ENCODE assay signal across 1 cellular context in genomic region chr7:155807805-155808550, GRCh38.
A peak's percentile ranks its signal among the peaks of the same experiment; 100 is the strongest.
TF ChIP-seq lines count a peak whose summit lies in the region.

No MANE protein-coding gene starts in this region.

TF ChIP-seq in HepG2, 621 proteins besides CTCF, POLR2A, EP300 and RAD21 (continued from another document and continues in another):
- TF ChIP-seq ZNF280D (CRISPR knock-in tag; IDR thresholded peaks at IDR 0.05) (no peak), NR3C1 (CRISPR knock-in tag; IDR thresholded peaks at IDR 0.05) (no peak), ZNF841 (CRISPR knock-in tag; IDR thresholded peaks at IDR 0.05; ENCODE audit: borderline replicate concordance) (no peak), SP5 (CRISPR knock-in tag; IDR thresholded peaks at IDR 0.05; ENCODE audit: borderline replicate concordance, low read depth) (0 out of 2 replicates have a peak, but pooled peaks have one; percentile 15), XRCC5 (optimal IDR thresholded peaks at IDR 0.05; ENCODE audit: low read length) (no peak), ZNF33A (CRISPR knock-in tag; IDR thresholded peaks at IDR 0.05; ENCODE audit: borderline replicate concordance) (no peak), FOXM1 (CRISPR knock-in tag; IDR thresholded peaks at IDR 0.05) (no peak), ZNF792 (CRISPR knock-in tag; IDR thresholded peaks at IDR 0.05) (no peak), NCOR1 (IDR thresholded peaks at IDR 0.05; ENCODE audit: borderline replicate concordance, low read length) (no peak), SIX4 (CRISPR knock-in tag; IDR thresholded peaks at IDR 0.05) (no peak), PHF21A (CRISPR knock-in tag; IDR thresholded peaks at IDR 0.05) (peak; percentile 54; the same call in 1 of the 2 replicates), ZNF292 (CRISPR knock-in tag; IDR thresholded peaks at IDR 0.05; ENCODE audit: borderline replicate concordance, low read depth) (no peak), ZKSCAN5 (CRISPR knock-in tag; IDR thresholded peaks at IDR 0.05) (no peak), CEBPB (IDR thresholded peaks at IDR 0.05; ENCODE audit: borderline replicate concordance, low read depth, low read length) (peak; percentile 97), THAP8 (CRISPR knock-in tag; IDR thresholded peaks at IDR 0.05; ENCODE audit: borderline replicate concordance) (no peak), LRRFIP1 (CRISPR knock-in tag; conservative IDR thresholded peaks at IDR 0.05) (no peak), CREB1 (IDR thresholded peaks at IDR 0.05) (no peak), CREB1 (CRISPR knock-in tag; IDR thresholded peaks at IDR 0.05) (peak; percentile 43), ZNF672 (CRISPR knock-in tag; IDR thresholded peaks at IDR 0.05) (no peak), MATR3 (CRISPR knock-in tag; IDR thresholded peaks at IDR 0.05) (no peak), HDAC6 (IDR thresholded peaks at IDR 0.05; ENCODE audit: low read depth, low read length) (no peak), STAT5B (CRISPR knock-in tag; IDR thresholded peaks at IDR 0.05) (no peak), ZNF598 (CRISPR knock-in tag; IDR thresholded peaks at IDR 0.05; ENCODE audit: borderline replicate concordance) (peak; percentile 36; the same call in 1 of the 2 replicates), ZNF777 (CRISPR knock-in tag; IDR thresholded peaks at IDR 0.05) (no peak), ZNF564 (CRISPR knock-in tag; IDR thresholded peaks at IDR 0.05) (no peak), KMT2B (CRISPR knock-in tag; IDR thresholded peaks at IDR 0.05) (no peak), ZNF547 (CRISPR knock-in tag; IDR thresholded peaks at IDR 0.05) (no peak), MZF1 (CRISPR knock-in tag; IDR thresholded peaks at IDR 0.05; ENCODE audit: borderline replicate concordance) (no peak), NRL (CRISPR knock-in tag; IDR thresholded peaks at IDR 0.05; ENCODE audit: borderline replicate concordance) (no peak), HOXA9 (CRISPR knock-in tag; IDR thresholded peaks at IDR 0.05; ENCODE audit: borderline replicate concordance) (no peak), ZNF10 (CRISPR knock-in tag; IDR thresholded peaks at IDR 0.05; ENCODE audit: borderline replicate concordance, low read depth) (no peak), ZNF460 (CRISPR knock-in tag; IDR thresholded peaks at IDR 0.05; ENCODE audit: borderline replicate concordance) (no peak), TEAD3 (CRISPR knock-in tag; optimal IDR thresholded peaks at IDR 0.05; ENCODE audit: borderline replicate concordance) (no peak), NAIF1 (CRISPR knock-in tag; IDR thresholded peaks at IDR 0.05; ENCODE audit: borderline replicate concordance) (no peak), ZNF557 (CRISPR knock-in tag; IDR thresholded peaks at IDR 0.05) (no peak), ZSCAN5A (CRISPR knock-in tag; IDR thresholded peaks at IDR 0.05; ENCODE audit: borderline replicate concordance) (no peak), ZNF644 (CRISPR knock-in tag; IDR thresholded peaks at IDR 0.05; ENCODE audit: low read depth) (no peak), ZNF430 (CRISPR knock-in tag; IDR thresholded peaks at IDR 0.05) (no peak), KLF11 (CRISPR knock-in tag; IDR thresholded peaks at IDR 0.05) (no peak), EEA1 (CRISPR knock-in tag; IDR thresholded peaks at IDR 0.05; ENCODE audit: borderline replicate concordance) (peak; percentile 4; the same call in 1 of the 2 replicates), HOXA3 (CRISPR knock-in tag; IDR thresholded peaks at IDR 0.05) (peak; percentile 79), SNRNP70 (IDR thresholded peaks at IDR 0.05; ENCODE audit: low read depth, low read length) (no peak), NONO (IDR thresholded peaks at IDR 0.05) (no peak), NONO (CRISPR knock-in tag; conservative IDR thresholded peaks at IDR 0.05) (no peak), ZNF577 (CRISPR knock-in tag; IDR thresholded peaks at IDR 0.05; ENCODE audit: borderline replicate concordance, low read depth) (no peak), ELF1 (CRISPR knock-in tag; IDR thresholded peaks at IDR 0.05) (no peak), KLF6 (CRISPR knock-in tag; IDR thresholded peaks at IDR 0.05) (no peak), ZNF790 (CRISPR knock-in tag; IDR thresholded peaks at IDR 0.05; ENCODE audit: borderline replicate concordance) (no peak), MTF1 (CRISPR knock-in tag; IDR thresholded peaks at IDR 0.05) (no peak), ZNF260 (CRISPR knock-in tag; IDR thresholded peaks at IDR 0.05; ENCODE audit: borderline replicate concordance, low read depth) (no peak), ZNF251 (CRISPR knock-in tag; IDR thresholded peaks at IDR 0.05) (no peak), YY1 (IDR thresholded peaks at IDR 0.05; ENCODE audit: insufficient read depth, insufficient replicate concordance, low read depth, low read length) (peak; percentile 23), MYC (CRISPR knock-in tag; IDR thresholded peaks at IDR 0.05; ENCODE audit: borderline replicate concordance) (no peak), PAF1 (CRISPR knock-in tag; IDR thresholded peaks at IDR 0.05) (no peak), ZNF781 (CRISPR knock-in tag; IDR thresholded peaks at IDR 0.05; ENCODE audit: borderline replicate concordance, not compliant biosample characterization) (no peak), FOXK2 (IDR thresholded peaks at IDR 0.05) (no peak), MEF2D (CRISPR knock-in tag; IDR thresholded peaks at IDR 0.05) (no peak)
- TF ChIP-seq, protein P1, sequence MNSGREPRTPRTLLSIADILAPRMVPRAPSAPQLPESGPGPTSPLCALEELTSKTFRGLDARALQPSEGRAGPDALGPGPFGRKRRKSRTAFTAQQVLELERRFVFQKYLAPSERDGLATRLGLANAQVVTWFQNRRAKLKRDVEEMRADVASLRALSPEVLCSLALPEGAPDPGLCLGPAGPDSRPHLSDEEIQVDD (CRISPR knock-in tag; IDR thresholded peaks at IDR 0.05; ENCODE audit: borderline replicate concordance) = no peak
- TF ChIP-seq, protein P2, sequence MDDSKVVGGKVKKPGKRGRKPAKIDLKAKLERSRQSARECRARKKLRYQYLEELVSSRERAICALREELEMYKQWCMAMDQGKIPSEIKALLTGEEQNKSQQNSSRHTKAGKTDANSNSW (CRISPR knock-in tag; IDR thresholded peaks at IDR 0.05; ENCODE audit: borderline replicate concordance) = no peak
- TF ChIP-seq, protein P3, sequence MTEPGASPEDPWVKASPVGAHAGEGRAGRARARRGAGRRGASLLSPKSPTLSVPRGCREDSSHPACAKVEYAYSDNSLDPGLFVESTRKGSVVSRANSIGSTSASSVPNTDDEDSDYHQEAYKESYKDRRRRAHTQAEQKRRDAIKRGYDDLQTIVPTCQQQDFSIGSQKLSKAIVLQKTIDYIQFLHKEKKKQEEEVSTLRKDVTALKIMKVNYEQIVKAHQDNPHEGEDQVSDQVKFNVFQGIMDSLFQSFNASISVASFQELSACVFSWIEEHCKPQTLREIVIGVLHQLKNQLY (CRISPR knock-in tag; IDR thresholded peaks at IDR 0.05) = no peak
- TF ChIP-seq, protein P4, sequence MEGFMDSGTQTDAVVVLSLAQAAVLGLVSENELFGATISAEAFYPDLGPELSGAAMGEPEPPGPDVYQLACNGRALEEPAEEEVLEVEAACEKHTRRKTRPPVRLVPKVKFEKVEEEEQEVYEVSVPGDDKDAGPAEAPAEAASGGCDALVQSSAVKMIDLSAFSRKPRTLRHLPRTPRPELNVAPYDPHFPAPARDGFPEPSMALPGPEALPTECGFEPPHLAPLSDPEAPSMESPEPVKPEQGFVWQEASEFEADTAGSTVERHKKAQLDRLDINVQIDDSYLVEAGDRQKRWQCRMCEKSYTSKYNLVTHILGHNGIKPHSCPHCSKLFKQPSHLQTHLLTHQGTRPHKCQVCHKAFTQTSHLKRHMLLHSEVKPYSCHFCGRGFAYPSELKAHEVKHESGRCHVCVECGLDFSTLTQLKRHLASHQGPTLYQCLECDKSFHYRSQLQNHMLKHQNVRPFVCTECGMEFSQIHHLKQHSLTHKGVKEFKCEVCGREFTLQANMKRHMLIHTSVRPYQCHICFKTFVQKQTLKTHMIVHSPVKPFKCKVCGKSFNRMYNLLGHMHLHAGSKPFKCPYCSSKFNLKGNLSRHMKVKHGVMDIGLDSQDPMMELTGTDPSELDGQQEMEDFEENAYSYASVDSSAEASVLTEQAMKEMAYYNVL (CRISPR knock-in tag; IDR thresholded peaks at IDR 0.05; ENCODE audit: borderline replicate concordance) = no peak
- TF ChIP-seq, protein P5, sequence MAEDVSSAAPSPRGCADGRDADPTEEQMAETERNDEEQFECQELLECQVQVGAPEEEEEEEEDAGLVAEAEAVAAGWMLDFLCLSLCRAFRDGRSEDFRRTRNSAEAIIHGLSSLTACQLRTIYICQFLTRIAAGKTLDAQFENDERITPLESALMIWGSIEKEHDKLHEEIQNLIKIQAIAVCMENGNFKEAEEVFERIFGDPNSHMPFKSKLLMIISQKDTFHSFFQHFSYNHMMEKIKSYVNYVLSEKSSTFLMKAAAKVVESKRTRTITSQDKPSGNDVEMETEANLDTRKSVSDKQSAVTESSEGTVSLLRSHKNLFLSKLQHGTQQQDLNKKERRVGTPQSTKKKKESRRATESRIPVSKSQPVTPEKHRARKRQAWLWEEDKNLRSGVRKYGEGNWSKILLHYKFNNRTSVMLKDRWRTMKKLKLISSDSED (CRISPR knock-in tag; IDR thresholded peaks at IDR 0.05) = no peak
- TF ChIP-seq, protein P6, sequence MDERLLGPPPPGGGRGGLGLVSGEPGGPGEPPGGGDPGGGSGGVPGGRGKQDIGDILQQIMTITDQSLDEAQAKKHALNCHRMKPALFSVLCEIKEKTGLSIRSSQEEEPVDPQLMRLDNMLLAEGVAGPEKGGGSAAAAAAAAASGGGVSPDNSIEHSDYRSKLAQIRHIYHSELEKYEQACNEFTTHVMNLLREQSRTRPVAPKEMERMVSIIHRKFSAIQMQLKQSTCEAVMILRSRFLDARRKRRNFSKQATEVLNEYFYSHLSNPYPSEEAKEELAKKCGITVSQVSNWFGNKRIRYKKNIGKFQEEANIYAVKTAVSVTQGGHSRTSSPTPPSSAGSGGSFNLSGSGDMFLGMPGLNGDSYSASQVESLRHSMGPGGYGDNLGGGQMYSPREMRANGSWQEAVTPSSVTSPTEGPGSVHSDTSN (CRISPR knock-in tag; IDR thresholded peaks at IDR 0.05) = 0 out of 2 replicates have a peak, but pooled peaks have one; percentile 15
- TF ChIP-seq, protein P7, sequence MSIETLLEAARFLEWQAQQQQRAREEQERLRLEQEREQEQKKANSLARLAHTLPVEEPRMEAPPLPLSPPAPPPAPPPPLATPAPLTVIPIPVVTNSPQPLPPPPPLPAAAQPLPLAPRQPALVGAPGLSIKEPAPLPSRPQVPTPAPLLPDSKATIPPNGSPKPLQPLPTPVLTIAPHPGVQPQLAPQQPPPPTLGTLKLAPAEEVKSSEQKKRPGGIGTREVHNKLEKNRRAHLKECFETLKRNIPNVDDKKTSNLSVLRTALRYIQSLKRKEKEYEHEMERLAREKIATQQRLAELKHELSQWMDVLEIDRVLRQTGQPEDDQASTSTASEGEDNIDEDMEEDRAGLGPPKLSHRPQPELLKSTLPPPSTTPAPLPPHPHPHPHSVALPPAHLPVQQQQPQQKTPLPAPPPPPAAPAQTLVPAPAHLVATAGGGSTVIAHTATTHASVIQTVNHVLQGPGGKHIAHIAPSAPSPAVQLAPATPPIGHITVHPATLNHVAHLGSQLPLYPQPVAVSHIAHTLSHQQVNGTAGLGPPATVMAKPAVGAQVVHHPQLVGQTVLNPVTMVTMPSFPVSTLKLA (IDR thresholded peaks at IDR 0.05) = no peak
